In genomic region chr1:77832889-77833288, GRCh38 we compare ENCODE assay signal across 10 cellular contexts. TPM values are rescaled to one million over a fixed set of nuclear protein-coding genes. Genes with fewer than 3 reads are reported as not detected.
DNase-seq lines count a peak whose midpoint lies in the region; ATAC-seq and TF ChIP-seq lines count a peak whose summit lies in the region.
"Had no signal": no experiment of that assay in that cellular context is flagged by ENCODE, and none has a peak within 500 bp of the region (broad histone marks: within the 10 kb centered on the region; RNA-seq: fewer than 3 reads in every experiment).

No MANE protein-coding gene starts in this region.

- DNase-seq in GM03348 (ENCODE audit: low spot score) = peak; percentile 70
- no peak for DNase-seq in Right ventricle myocardium superior
- DNase-seq in sciatic nerve (ENCODE audit: low spot score) = no peak
- DNase-seq in substantia nigra (lab: John Stamatoyannopoulos, UW) = no peak
- DNase-seq in CD14-positive monocyte (ENCODE audit: low spot score) = no peak
- DNase-seq: effector memory CD8-positive, alpha-beta T cell had no signal

- H3K27ac ChIP-seq in VCaP (peak overlapping the region; percentile 71), substantia nigra (ENCODE audit: low read depth, low read length, poor library complexity, severe bottlenecking) (no peak overlapping the region)
- H3K27ac ChIP-seq: HL-60 had no signal

- H3K27ac Mint-ChIP-seq in CD14-positive monocyte = no peak overlapping the region

- ATAC-seq in Right ventricle myocardium superior (ENCODE audit: poor library complexity) (peak; percentile 85), sciatic nerve (peak; percentile 94), GM18858 (IDR thresholded peaks at IDR 0.05; ENCODE audit: unreplicated experiment) (no peak), GM18870 (IDR thresholded peaks at IDR 0.05; ENCODE audit: unreplicated experiment) (no peak)
- ATAC-seq: effector memory CD8-positive, alpha-beta T cell had no signal

- H3K4me1 Mint-ChIP-seq in CD14-positive monocyte = peaks cover 9% of the 10 kb centered on the region

- intact Hi-C loops in Right ventricle myocardium superior (cut with DNase I) = loop anchor here (5.0 kb wide), 1 partner anchor 59 kb away; no protein-coding TSS in a partner anchor
- intact Hi-C loops in sciatic nerve (cut with DNase I) = no loop called here
- intact Hi-C loops in CD14-positive monocyte (cut with micrococcal nuclease) = no loop called here

- no peak overlapping the region for H3K4me3 Mint-ChIP-seq in CD14-positive monocyte
- H3K4me3 Mint-ChIP-seq: effector memory CD8-positive, alpha-beta T cell had no signal

- TF ChIP-seq CTCF in VCaP (conservative IDR thresholded peaks at IDR 0.05) (no peak), CD14-positive monocyte (IDR thresholded peaks at IDR 0.05) (no peak)

- H3K36me3 Mint-ChIP-seq in CD14-positive monocyte = peaks cover 41 to 53% of the 10 kb centered on the region in 2 donors

- peaks cover 0 to 3% (median 0%) of the 10 kb centered on the region in 7 donors for H3K9me3 Mint-ChIP-seq in CD14-positive monocyte
- H3K9me3 Mint-ChIP-seq: effector memory CD8-positive, alpha-beta T cell had no signal

- no peaks in the 10 kb centered on the region for H3K27me3 Mint-ChIP-seq in CD14-positive monocyte (ENCODE audit: low read depth in 3 of 3)
- H3K27me3 Mint-ChIP-seq: effector memory CD8-positive, alpha-beta T cell had no signal

RNA-seq across cellular contexts. Expression of gene MIGA1, which starts 53.4 kb away (rescaled TPM):
- total RNA-seq in Right ventricle myocardium superior (8.7 TPM), sciatic nerve (29.4 TPM)
- polyA plus RNA-seq in CD14-positive monocyte = 1 to 10 TPM; 6.5 to 7.2 TPM

RNA-seq across cellular contexts. Expression of gene NEXN, which starts 55.5 kb away (rescaled TPM):
- total RNA-seq in Right ventricle myocardium superior (370 TPM), sciatic nerve (10.6 TPM)
- 1 to 10 TPM; 3.0 to 3.5 TPM for polyA plus RNA-seq in CD14-positive monocyte

Comparison
In these comparisons a context has a peak if more than half of its experiments do, and no peak if none do; other contexts are left out.
1. ATAC-seq: peak in Right ventricle myocardium superior (single experiment) and sciatic nerve (single experiment); none in GM18858 (single experiment) and GM18870 (single experiment).
2. RNA of gene NEXN, which starts 55.5 kb away (total RNA-seq): 370 TPM in Right ventricle myocardium superior (single experiment); 10.6 TPM in sciatic nerve (single experiment); every median in the first group is over 10 times any median in the second.